8 cellular contexts compared by ENCODE assay signal in genomic region chr7:73717991-73718405, GRCh38. TPM values are rescaled to one million over a fixed set of nuclear protein-coding genes. Genes with fewer than 3 reads are reported as not detected.
DNase-seq lines count a peak whose midpoint lies in the region; ATAC-seq, FAIRE-seq and TF ChIP-seq lines count a peak whose summit lies in the region.

No MANE protein-coding gene starts in this region.

- no peaks in the 10 kb centered on the region for H3K27me3 Mint-ChIP-seq in osteocyte (ENCODE audit: unreplicated experiment)

- no peaks in the 10 kb centered on the region for H3K9me3 Mint-ChIP-seq in osteocyte (ENCODE audit: unreplicated experiment)

- peaks cover 2% of the 10 kb centered on the region for H3K36me3 ChIP-seq in bronchial epithelial cell (ENCODE audit: control insufficient read depth, insufficient read depth, low read length)

- DNase-seq in A172 (ENCODE audit: low spot score) (peak; percentile 98), HK-2 (ENCODE audit: unreplicated experiment) (peak; percentile 80), bronchial epithelial cell (ENCODE audit: low read depth) (peak; percentile 95), osteocyte (ENCODE audit: extremely low spot score, unreplicated experiment) (no peak), left lobe of liver (ENCODE audit: low spot score) (no peak), LoVo (ENCODE audit: low spot score) (no peak), cardiac septum (ENCODE audit: low spot score) (no peak)

- peak overlapping the region; percentile 84 for H3K27ac Mint-ChIP-seq in osteocyte (ENCODE audit: unreplicated experiment)

- peaks cover 55% of the 10 kb centered on the region for H3K4me1 Mint-ChIP-seq in osteocyte (ENCODE audit: unreplicated experiment)

- H3K4me3 Mint-ChIP-seq in osteocyte (ENCODE audit: unreplicated experiment) = peak overlapping the region; percentile 81

- FAIRE-seq in bronchial epithelial cell (lab: Jason Lieb, UNC) = no peak

- H3K4me3 ChIP-seq in WI38 (ENCODE audit: low read depth, low read length) (peak overlapping the region; percentile 86), bronchial epithelial cell (ENCODE audit: low read depth, low read length) (peak overlapping the region; percentile 82)

- intact Hi-C loops in cardiac septum (cut with DNase I) = loop anchor here (5.0 kb wide), 1 partner anchor 51 kb away; the partner anchor contains the start of gene VPS37D

- no peak for TF ChIP-seq CTCF in WI38 (IDR thresholded peaks at IDR 0.05; ENCODE audit: low read depth, low read length)
- TF ChIP-seq CTCF in bronchial epithelial cell (IDR thresholded peaks at IDR 0.05; ENCODE audit: insufficient read depth, low read length, severe bottlenecking) = no peak
- no peak for TF ChIP-seq CTCF in osteocyte (IDR thresholded peaks at IDR 0.05)

- peaks cover under 1% of the 10 kb centered on the region for H3K36me3 Mint-ChIP-seq in osteocyte (ENCODE audit: unreplicated experiment)

- no peak for ATAC-seq in left lobe of liver

- H3K27me3 ChIP-seq in bronchial epithelial cell (ENCODE audit: control insufficient read depth, insufficient read depth, low read length) = no peaks in the 10 kb centered on the region

RNA-seq across cellular contexts. Expression of gene STX1A, which starts 1.5 kb away (rescaled TPM):
- total RNA-seq in A172 (2014; rRNA removed; shearing (Covaris generic)) = 18.6 and 30.2 TPM in 2 replicates
- total RNA-seq in bronchial epithelial cell (7.3 and 12.4 TPM in 2 replicates), osteocyte (21.7 and 24.0 TPM in 2 replicates), left lobe of liver (2.9 TPM), cardiac septum (3.3 TPM)

RNA-seq across cellular contexts. Expression of gene ABHD11, which starts 20.6 kb away (rescaled TPM):
- total RNA-seq in A172 (2014; rRNA removed; shearing (Covaris generic)) = 35.9 and 46.9 TPM in 2 replicates
- total RNA-seq in bronchial epithelial cell = 6.5 and 7.1 TPM in 2 replicates
- total RNA-seq in osteocyte = 14.0 and 17.4 TPM in 2 replicates
- 6.9 TPM for total RNA-seq in left lobe of liver
- total RNA-seq in cardiac septum = 31.6 TPM

RNA-seq across cellular contexts. Expression of gene BUD23, which starts 34.6 kb away (rescaled TPM):
- total RNA-seq in A172 (2014; rRNA removed; shearing (Covaris generic)) = 129 and 138 TPM in 2 replicates
- total RNA-seq in bronchial epithelial cell = 97.9 and 104 TPM in 2 replicates
- 47.2 and 56.7 TPM in 2 replicates for total RNA-seq in osteocyte
- total RNA-seq in left lobe of liver = 28.2 TPM
- 59.1 TPM for total RNA-seq in cardiac septum

RNA-seq across cellular contexts. Expression of gene DNAJC30, which starts 34.7 kb away (rescaled TPM):
- total RNA-seq in A172 (2014; rRNA removed; shearing (Covaris generic)) = 1.4 and 2.5 TPM in 2 replicates
- 0.79 and 1.2 TPM in 2 replicates for total RNA-seq in bronchial epithelial cell
- 13.8 and 14.5 TPM in 2 replicates for total RNA-seq in osteocyte
- 10.0 TPM for total RNA-seq in left lobe of liver
- total RNA-seq in cardiac septum = 16.4 TPM

RNA-seq across cellular contexts. Expression of gene VPS37D, which starts 50.4 kb away (rescaled TPM):
- 6.6 and 8.3 TPM in 2 replicates for total RNA-seq in A172 (2014; rRNA removed; shearing (Covaris generic))
- total RNA-seq in bronchial epithelial cell (1.0 and 2.4 TPM in 2 replicates), osteocyte (5.0 and 6.2 TPM in 2 replicates), left lobe of liver (2.6 TPM), cardiac septum (2.4 TPM)

Comparison
In these comparisons a context has a peak if more than half of its experiments do, and no peak if none do; other contexts are left out.
1. DNase-seq: peak in A172 (single experiment), HK-2 (single experiment) and bronchial epithelial cell (single experiment); none in osteocyte (single experiment), left lobe of liver (single experiment), LoVo (single experiment) and cardiac septum (single experiment).